ENCODE assay signal across 8 cellular contexts in genomic region chrX:150200820-150201287, GRCh38.
DNase-seq lines count a peak whose midpoint lies in the region; ATAC-seq, FAIRE-seq and TF ChIP-seq lines count a peak whose summit lies in the region.

No MANE protein-coding gene starts in this region.

- peak; percentile 96 for DNase-seq in AG04449 (ENCODE audit: low read depth, low spot score)
- peak; percentile 68 for DNase-seq in activated naive CD8-positive, alpha-beta T cell treated with anti-CD3 and anti-CD28 coated beads for 36 hours
- DNase-seq in HepG2 (ENCODE audit: low spot score), result peak; percentile 54
- peak; percentile 95 for DNase-seq in stromal cell of bone marrow (ENCODE audit: low read depth)
- DNase-seq in NCI-H2081 (lab: John Stamatoyannopoulos, UW), result no peak

- H2AFZ ChIP-seq in OCI-LY3 (ENCODE audit: low read depth, low read length) (no peak overlapping the region), HepG2 (ENCODE audit: low read length) (no peak overlapping the region)

- TF ChIP-seq CTCF in AG04449 (IDR thresholded peaks at IDR 0.05; ENCODE audit: insufficient read depth, low read length, missing control alignments) (no peak), OCI-LY3 (IDR thresholded peaks at IDR 0.05; ENCODE audit: low read depth, low read length) (no peak), HepG2 (CRISPR knock-in tag; IDR thresholded peaks at IDR 0.05) (no peak)

- H3K36me3 Mint-ChIP-seq in activated naive CD8-positive, alpha-beta T cell treated with anti-CD3 and anti-CD28 coated beads for 36 hours, result no peaks in the 10 kb centered on the region

- H3K4me3 Mint-ChIP-seq in activated naive CD8-positive, alpha-beta T cell treated with anti-CD3 and anti-CD28 coated beads for 36 hours, result no peak overlapping the region

- no peaks in the 10 kb centered on the region for H3K9me3 Mint-ChIP-seq in activated naive CD8-positive, alpha-beta T cell treated with anti-CD3 and anti-CD28 coated beads for 36 hours

- H3K4me1 Mint-ChIP-seq in activated naive CD8-positive, alpha-beta T cell treated with anti-CD3 and anti-CD28 coated beads for 36 hours, result peaks cover 7% of the 10 kb centered on the region

- WGBS in HepG2 (ENCODE audit: low lambda C conversion rate), result 0% methylated on average over 1 of the region's 5 CpGs

- ATAC-seq in GM18867 (IDR thresholded peaks at IDR 0.05; ENCODE audit: unreplicated experiment), result peak; percentile 98
- ATAC-seq in HG02981 (IDR thresholded peaks at IDR 0.05; ENCODE audit: unreplicated experiment), result peak; percentile 99
- peak; percentile 62 for ATAC-seq in HepG2

- H3K9me3 ChIP-seq in OCI-LY3 (ENCODE audit: insufficient read depth, low read length) (no peaks in the 10 kb centered on the region), HepG2 (ENCODE audit: low read length) (no peaks in the 10 kb centered on the region)

- peak overlapping the region; percentile 60 for H3K27ac ChIP-seq in OCI-LY3 (ENCODE audit: low read length)
- H3K27ac ChIP-seq in HepG2 (ENCODE audit: extremely low read length, insufficient read depth, low read length), result no peak overlapping the region

- in situ Hi-C loops in HepG2 (cut with HindIII; ENCODE audit: extremely low pct_ligation_motif_present, low pct_unique_long_range_greater_than_20kb), result no loop called here

- no peak for FAIRE-seq in HepG2 (lab: Jason Lieb, UNC)

- H3K27me3 ChIP-seq in OCI-LY3 (ENCODE audit: low read depth, low read length) (no peaks in the 10 kb centered on the region), HepG2 (ENCODE audit: control insufficient read depth in 1 of 2, insufficient read depth in 2 of 2, low read length in 2 of 2) (no peaks in the 10 kb centered on the region)

- H3K27ac Mint-ChIP-seq in activated naive CD8-positive, alpha-beta T cell treated with anti-CD3 and anti-CD28 coated beads for 36 hours, result no peak overlapping the region

- peaks cover 3% of the 10 kb centered on the region for H3K27me3 Mint-ChIP-seq in activated naive CD8-positive, alpha-beta T cell treated with anti-CD3 and anti-CD28 coated beads for 36 hours

- H3K36me3 ChIP-seq in OCI-LY3 (replicated peaks; ENCODE audit: low read depth, low read length) (no peaks in the 10 kb centered on the region), HepG2 (replicated peaks in 1 of 2; ENCODE audit: control insufficient read depth in 1 of 2, insufficient read depth in 2 of 2, low read length in 2 of 2) (no peaks in the 10 kb centered on the region)

- TF ChIP-seq EP300 in HepG2 (IDR thresholded peaks at IDR 0.05; ENCODE audit: low read depth in 2 of 2, low read length in 2 of 2) (no peak), HepG2 (CRISPR knock-in tag; IDR thresholded peaks at IDR 0.05; ENCODE audit: borderline replicate concordance) (no peak)

- H3K4me3 ChIP-seq in AG04449 (ENCODE audit: low read depth, low read length) (no peak overlapping the region), OCI-LY3 (ENCODE audit: low read length) (peak overlapping the region; percentile 47; the same call in 1 of the 2 replicates), HepG2 (replicated peaks in 1 of 3; ENCODE audit: insufficient read depth in 1 of 3, low read depth in 2 of 3, low read length in 3 of 3) (no peak overlapping the region)

- H3K4me2 ChIP-seq in OCI-LY3 (ENCODE audit: low read length), result peak overlapping the region; percentile 88
- no peak overlapping the region for H3K4me2 ChIP-seq in HepG2 (ENCODE audit: low read depth, low read length)

- TF ChIP-seq POLR2A in HepG2 (IDR thresholded peaks at IDR 0.05; ENCODE audit: insufficient read depth in 1 of 2, low read depth in 2 of 2, low read length in 2 of 2), result no peak

- peak overlapping the region; percentile 35; the same call in 1 of the 2 replicates for H3K9ac ChIP-seq in OCI-LY3 (ENCODE audit: low read length)
- H3K9ac ChIP-seq in HepG2 (ENCODE audit: insufficient read depth, low read depth, low read length), result no peak overlapping the region

- POLR2A ChIA-PET in AG04449 (lab: Yijun Ruan, JAX), result interaction anchor here (1.3 kb wide), 1 partner anchor 106 kb away, joined by 3 read pairs; no protein-coding TSS in a partner anchor
- POLR2A ChIA-PET in HepG2 (lab: Yijun Ruan, JAX), result no interaction called here

- BruUV-seq in HepG2 (replicated peaks; lab: Mats Ljungman, UMichigan), result no TSS peak

- TF ChIP-seq RAD21 in HepG2 (CRISPR knock-in tag; IDR thresholded peaks at IDR 0.05), result no peak

- CTCF ChIA-PET in AG04449 (lab: Yijun Ruan, JAX) (no interaction called here), HepG2 (lab: Yijun Ruan, JAX; ENCODE audit: low intra/inter-chr PET ratio, low total read pairs) (no interaction called here)

- H3K79me2 ChIP-seq in OCI-LY3 (ENCODE audit: low read length), result no peaks in the 10 kb centered on the region
- H3K79me2 ChIP-seq in HepG2 (ENCODE audit: insufficient read depth, low read length), result no peaks in the 10 kb centered on the region

- intact Hi-C loops in HepG2 (cut with micrococcal nuclease; ENCODE audit: unreplicated experiment), result no loop called here

- peaks cover 62% of the 10 kb centered on the region for H3K4me1 ChIP-seq in OCI-LY3 (ENCODE audit: low read length)
- no peaks in the 10 kb centered on the region for H3K4me1 ChIP-seq in HepG2 (ENCODE audit: insufficient read depth, low read length)

- H4K20me1 ChIP-seq in OCI-LY3 (ENCODE audit: insufficient read depth, low read length), result no peaks in the 10 kb centered on the region
- H4K20me1 ChIP-seq in HepG2 (ENCODE audit: insufficient read depth, low read length), result no peaks in the 10 kb centered on the region

TF ChIP-seq in HepG2, 621 proteins besides CTCF, POLR2A, EP300 and RAD21:
- TF ChIP-seq ZBTB21 (CRISPR knock-in tag; IDR thresholded peaks at IDR 0.05) (0 out of 2 replicates have a peak, but pooled peaks have one; percentile 55), REST (IDR thresholded peaks at IDR 0.05; ENCODE audit: borderline replicate concordance in 1 of 2, low read depth in 1 of 2, low read length in 2 of 2) (no peak), FOSL2 (CRISPR knock-in tag; IDR thresholded peaks at IDR 0.05) (peak; percentile 94), CREB1 (IDR thresholded peaks at IDR 0.05) (peak; percentile 52; the same call in 1 of the 2 replicates), CREB1 (CRISPR knock-in tag; IDR thresholded peaks at IDR 0.05) (no peak), GABPB1 (CRISPR knock-in tag; IDR thresholded peaks at IDR 0.05) (peak; percentile 33; the same call in 1 of the 2 replicates), ATF3 (CRISPR knock-in tag; IDR thresholded peaks at IDR 0.05) (peak; percentile 51; the same call in 1 of the 2 replicates), ETV5 (CRISPR knock-in tag; IDR thresholded peaks at IDR 0.05; ENCODE audit: borderline replicate concordance) (peak; percentile 35; the same call in 1 of the 2 replicates), GZF1 (CRISPR knock-in tag; IDR thresholded peaks at IDR 0.05) (no peak), YY1 (IDR thresholded peaks at IDR 0.05; ENCODE audit: insufficient read depth, insufficient replicate concordance, low read depth, low read length) (no peak), ATF4 (CRISPR knock-in tag; IDR thresholded peaks at IDR 0.05) (peak in 1 of 2 experiments; percentile 45; a peak in 1 of 4 replicates), GABPA (IDR thresholded peaks at IDR 0.05; ENCODE audit: low read depth, low read length) (no peak), GABPA (CRISPR knock-in tag; IDR thresholded peaks at IDR 0.05; ENCODE audit: low read depth) (peak; percentile 23; the same call in 1 of the 2 replicates)

Comparison
In these comparisons a context has a peak if more than half of its experiments do, and no peak if none do; other contexts are left out.
1. DNase-seq: peak in AG04449 (single experiment), activated naive CD8-positive, alpha-beta T cell treated with anti-CD3 and anti-CD28 coated beads for 36 hours (single experiment), HepG2 (single experiment) and stromal cell of bone marrow (single experiment); none in NCI-H2081 (0 of 2).
2. Peak in every context shown above with its lines, with median percentiles within 50 percentile points of each other: ATAC-seq.